ENCODE assay signal across 11 cellular contexts in genomic region chr18:77096936-77097886, GRCh38. TPM values are rescaled to one million over a fixed set of nuclear protein-coding genes. Genes with fewer than 3 reads are reported as not detected.
A peak's percentile ranks its signal among the peaks of the same experiment; 100 is the strongest.
DNase-seq lines count a peak whose midpoint lies in the region; ATAC-seq and TF ChIP-seq lines count a peak whose summit lies in the region.
"Had no signal": no experiment of that assay in that cellular context is flagged by ENCODE, and none has a peak within 500 bp of the region (broad histone marks: within the 10 kb centered on the region; RNA-seq: fewer than 3 reads in every experiment).

No MANE protein-coding gene starts in this region.

- H3K9me3 Mint-ChIP-seq in activated naive CD8-positive, alpha-beta T cell (ENCODE audit: low read depth), result no peaks in the 10 kb centered on the region
- no peaks in the 10 kb centered on the region for H3K9me3 Mint-ChIP-seq in natural killer cell treated with Interleukin-12 subunit alpha and Interleukin-12 subunit beta and Interleukin-15 and Interleukin-18, amount 100 ng/mL, for 72 hours

- H3K79me2 ChIP-seq in DND-41 (ENCODE audit: insufficient read depth, low read length), result peaks cover 74% of the 10 kb centered on the region

- intact Hi-C loops in left colon (cut with DNase I, micrococcal nuclease), result no loop called here

- H3K4me2 ChIP-seq in DND-41 (ENCODE audit: insufficient read depth, low read length), result no peak overlapping the region

- 0 out of 2 replicates have a peak overlapping the region, but pooled peaks have one; percentile 10 for H3K9ac ChIP-seq in DND-41 (ENCODE audit: low read depth, low read length)

- no peaks in the 10 kb centered on the region for H4K20me1 ChIP-seq in DND-41 (ENCODE audit: insufficient read depth, low read length)

- H3K4me1 ChIP-seq in DND-41 (ENCODE audit: insufficient read depth, low read length), result peaks cover 78% of the 10 kb centered on the region

- TF ChIP-seq CTCF in DND-41 (IDR thresholded peaks at IDR 0.05; ENCODE audit: borderline replicate concordance, extremely low read depth, low read length, poor library complexity, severe bottlenecking) (no peak), WERI-Rb-1 (IDR thresholded peaks at IDR 0.05; ENCODE audit: low read depth, low read length) (no peak)

- peaks cover 83% of the 10 kb centered on the region for H3K4me1 Mint-ChIP-seq in activated naive CD8-positive, alpha-beta T cell (ENCODE audit: low read depth)
- peaks cover 85 to 97% of the 10 kb centered on the region in 2 donors for H3K4me1 Mint-ChIP-seq in natural killer cell treated with Interleukin-12 subunit alpha and Interleukin-12 subunit beta and Interleukin-15 and Interleukin-18, amount 100 ng/mL, for 72 hours (ENCODE audit: low read depth in 2 of 2)

- no peak for ATAC-seq in DND-41 (ENCODE audit: insufficient read depth, low read depth)
- ATAC-seq in natural killer cell treated with Interleukin-12 subunit alpha and Interleukin-12 subunit beta and Interleukin-15 and Interleukin-18, amount 100 ng/mL, for 72 hours, result no peak
- ATAC-seq in left colon, result no peak
- ATAC-seq in GM21515 (IDR thresholded peaks at IDR 0.05; ENCODE audit: unreplicated experiment), result no peak
- ATAC-seq: body of pancreas, K562 had no signal

- H3K4me3 Mint-ChIP-seq in activated naive CD8-positive, alpha-beta T cell, result no peak overlapping the region
- H3K4me3 Mint-ChIP-seq in natural killer cell treated with Interleukin-12 subunit alpha and Interleukin-12 subunit beta and Interleukin-15 and Interleukin-18, amount 100 ng/mL, for 72 hours, result peak overlapping the region; percentile 83

- peak overlapping the region; percentile 41 for H3K27ac Mint-ChIP-seq in activated naive CD8-positive, alpha-beta T cell
- H3K27ac Mint-ChIP-seq in natural killer cell treated with Interleukin-12 subunit alpha and Interleukin-12 subunit beta and Interleukin-15 and Interleukin-18, amount 100 ng/mL, for 72 hours, result peak overlapping the region; percentile 95 to 99

- H3K27me3 Mint-ChIP-seq in activated naive CD8-positive, alpha-beta T cell, result no peaks in the 10 kb centered on the region
- no peaks in the 10 kb centered on the region for H3K27me3 Mint-ChIP-seq in natural killer cell treated with Interleukin-12 subunit alpha and Interleukin-12 subunit beta and Interleukin-15 and Interleukin-18, amount 100 ng/mL, for 72 hours

- H3K27me3 ChIP-seq in DND-41 (ENCODE audit: insufficient read depth, low read length, poor library complexity) (no peaks in the 10 kb centered on the region), WERI-Rb-1 (ENCODE audit: insufficient read depth, low read depth, severe bottlenecking) (no peaks in the 10 kb centered on the region)
- H3K27me3 ChIP-seq: body of pancreas had no signal

- H3K27ac ChIP-seq in DND-41 (ENCODE audit: low read length) (peak overlapping the region; percentile 97), WERI-Rb-1 (no peak overlapping the region)

- H3K9me3 ChIP-seq in DND-41 (ENCODE audit: insufficient read depth, low read length, severe bottlenecking) (no peaks in the 10 kb centered on the region), WERI-Rb-1 (ENCODE audit: severe bottlenecking) (no peaks in the 10 kb centered on the region)
- H3K9me3 ChIP-seq: body of pancreas had no signal

- DNase-seq in DND-41, result no peak
- DNase-seq in NCI-H1092 (lab: John Stamatoyannopoulos, UW), result peak; percentile 28
- no peak for DNase-seq in natural killer cell treated with Interleukin-12 subunit alpha and Interleukin-12 subunit beta and Interleukin-15 and Interleukin-18, amount 100 ng/mL, for 72 hours (ENCODE audit: low spot score)
- no peak for DNase-seq in WERI-Rb-1
- DNase-seq in left colon, result no peak
- DNase-seq in HCEC 1CT, result no peak
- DNase-seq: activated CD4-positive, CD25-positive, alpha-beta regulatory T cell treated with anti-CD3 and anti-CD28 coated beads, Interleukin-2, amount 50 U/mL, for 72 hours; body of pancreas had no signal

- no peak overlapping the region for H2AFZ ChIP-seq in DND-41 (ENCODE audit: low read depth, low read length)

- peaks cover 48% of the 10 kb centered on the region for H3K36me3 ChIP-seq in DND-41 (ENCODE audit: insufficient read depth, low read length)
- no peaks in the 10 kb centered on the region for H3K36me3 ChIP-seq in WERI-Rb-1

- H3K4me3 ChIP-seq in DND-41 (ENCODE audit: low read depth in 1 of 2, low read length in 2 of 2), result no peak overlapping the region
- H3K4me3 ChIP-seq in WERI-Rb-1 (ENCODE audit: low read depth, low read length), result no peak overlapping the region
- H3K4me3 ChIP-seq: body of pancreas, K562 had no signal

- H3K36me3 Mint-ChIP-seq in activated naive CD8-positive, alpha-beta T cell, result peaks cover 18% of the 10 kb centered on the region
- peaks cover 7% of the 10 kb centered on the region for H3K36me3 Mint-ChIP-seq in natural killer cell treated with Interleukin-12 subunit alpha and Interleukin-12 subunit beta and Interleukin-15 and Interleukin-18, amount 100 ng/mL, for 72 hours

RNA-seq across cellular contexts. Expression of gene MBP, which starts 35.4 kb away (rescaled TPM):
- total RNA-seq in natural killer cell treated with Interleukin-12 subunit alpha and Interleukin-12 subunit beta and Interleukin-15 and Interleukin-18, amount 100 ng/mL, for 72 hours, result 10 to 100 TPM; 62.5 to 77.6 TPM
- total RNA-seq in left colon, result 10 to 100 TPM; 48.5 to 51.6 TPM
